ENCODE assay signal across 10 cellular contexts in genomic region chr16:16073884-16074781, GRCh38.
A peak's percentile ranks its signal among the peaks of the same experiment; 100 is the strongest.
DNase-seq lines count a peak whose midpoint lies in the region; ATAC-seq and TF ChIP-seq lines count a peak whose summit lies in the region.
"Had no signal": no experiment of that assay in that cellular context is flagged by ENCODE, and none has a peak within 500 bp of the region (broad histone marks: within the 10 kb centered on the region; RNA-seq: fewer than 3 reads in every experiment).

No MANE protein-coding gene starts in this region.

- H3K27ac ChIP-seq in GM23338 (ENCODE audit: low read depth) (peak overlapping the region; percentile 91), RWPE1 (peak overlapping the region; percentile 38; the same call in 1 of the 2 replicates), cardiac muscle cell (peak overlapping the region; percentile 97), caudate nucleus (ENCODE audit: low read depth, low read length) (no peak overlapping the region)
- H3K27ac ChIP-seq: SK-N-MC had no signal

- no peak overlapping the region for H2AFZ ChIP-seq in GM23338

- H3K27ac Mint-ChIP-seq in GM23338 = peak overlapping the region; percentile 64; the same call in 1 of the 2 replicates

- no peak overlapping the region for H3K4me3 ChIP-seq in GM23338
- no peak overlapping the region for H3K4me3 ChIP-seq in cardiac muscle cell
- H3K4me3 ChIP-seq: SK-N-MC, skin epidermis had no signal

- DNase-seq in GM23338 (ENCODE audit: low spot score) (peak; percentile 79), RWPE1 (ENCODE audit: low spot score) (no peak), cardiac muscle cell (ENCODE audit: low read depth in 1 of 2, low spot score in 1 of 2) (peak; percentile 90 to 96), sciatic nerve (ENCODE audit: low spot score) (no peak), NCI-H1105 (lab: John Stamatoyannopoulos, UW) (no peak), caudate nucleus (lab: John Stamatoyannopoulos, UW) (no peak), D341Med (ENCODE audit: low spot score) (no peak), NCI-H1694 (lab: John Stamatoyannopoulos, UW) (no peak)

- peaks cover 3% of the 10 kb centered on the region for H3K27me3 Mint-ChIP-seq in GM23338 (ENCODE audit: insufficient read depth, low read depth, poor library complexity)

- H3F3A ChIP-seq in GM23338 (replicated peaks; ENCODE audit: low read depth) = no peaks in the 10 kb centered on the region

- H3K36me3 Mint-ChIP-seq in GM23338 (ENCODE audit: low read depth) = peaks cover 64% of the 10 kb centered on the region

- 0 out of 2 replicates have a peak overlapping the region, but pooled peaks have one; percentile 39 for H3K4me2 ChIP-seq in GM23338

- no peaks in the 10 kb centered on the region for H3K27me3 ChIP-seq in GM23338 (ENCODE audit: insufficient read depth)
- no peaks in the 10 kb centered on the region for H3K27me3 ChIP-seq in cardiac muscle cell

- POLR2A ChIA-PET in RWPE1 (lab: Yijun Ruan, JAX; ENCODE audit: low non-redundant PET) = no interaction called here

- ATAC-seq in GM23338 (peak; percentile 91), sciatic nerve (peak; percentile 56)

- no peaks in the 10 kb centered on the region for H3K4me1 ChIP-seq in GM23338 (ENCODE audit: insufficient read depth)
- H3K4me1 ChIP-seq in cardiac muscle cell (ENCODE audit: low read depth) = peaks cover 12% of the 10 kb centered on the region

- H3K9me3 ChIP-seq in cardiac muscle cell (ENCODE audit: low read depth) = no peaks in the 10 kb centered on the region

- H3K9me3 Mint-ChIP-seq in GM23338 = no peaks in the 10 kb centered on the region

- intact Hi-C loops in sciatic nerve (cut with DNase I) = no loop called here

- CTCF ChIA-PET in RWPE1 (lab: Yijun Ruan, JAX) = no interaction called here

- peaks cover 18% of the 10 kb centered on the region for H3K4me1 Mint-ChIP-seq in GM23338

- H3K4me3 Mint-ChIP-seq in GM23338 = no peak overlapping the region; the same call in 2 of the 3 replicates

- no peaks in the 10 kb centered on the region for H3K79me2 ChIP-seq in GM23338 (replicated peaks; ENCODE audit: insufficient read depth)

- TF ChIP-seq CTCF in GM23338 (conservative IDR thresholded peaks at IDR 0.05; ENCODE audit: low read depth in 2 of 2) (no peak), RWPE1 (conservative IDR thresholded peaks at IDR 0.05; ENCODE audit: low read depth) (no peak), cardiac muscle cell (IDR thresholded peaks at IDR 0.05; ENCODE audit: low read depth, low read length) (peak; percentile 20)

- H3K36me3 ChIP-seq in GM23338 (ENCODE audit: insufficient read depth) = peaks cover 16% of the 10 kb centered on the region; the same call in 1 of the 2 replicates
- no peaks in the 10 kb centered on the region for H3K36me3 ChIP-seq in cardiac muscle cell

- no peaks in the 10 kb centered on the region; the same call in 1 of the 2 replicates for H4K20me1 ChIP-seq in GM23338 (replicated peaks; ENCODE audit: insufficient read depth)

- no peaks in the 10 kb centered on the region for H3K9me2 ChIP-seq in GM23338 (ENCODE audit: insufficient read depth)

TF ChIP-seq in GM23338, 12 proteins besides CTCF, POLR2A, EP300 and RAD21:
- TF ChIP-seq ETS1 (IDR thresholded peaks at IDR 0.05) = no peak
- TF ChIP-seq ZNF331 (CRISPR knock-in tag; IDR thresholded peaks at IDR 0.05; ENCODE audit: low read depth) = no peak
- no peak for TF ChIP-seq EZH2phosphoT487 (IDR thresholded peaks at IDR 0.05; ENCODE audit: unreplicated experiment)
- no peak for TF ChIP-seq REST (IDR thresholded peaks at IDR 0.05; ENCODE audit: unreplicated experiment)
- no peak for TF ChIP-seq EZH2 (IDR thresholded peaks at IDR 0.05; ENCODE audit: low read depth, unreplicated experiment)
- no peak for TF ChIP-seq ZNF114 (CRISPR knock-in tag; IDR thresholded peaks at IDR 0.05)

Comparison
In these comparisons a context has a peak if more than half of its experiments do, and no peak if none do; other contexts are left out.
1. DNase-seq: peak in GM23338 (single experiment) and cardiac muscle cell (2 of 2); none in RWPE1 (single experiment), sciatic nerve (single experiment), NCI-H1105 (single experiment), caudate nucleus (0 of 61), D341Med (single experiment) and NCI-H1694 (single experiment).